ENCODE assay signal across 1 cellular context in genomic region chr1:77858725-77859124, GRCh38.
TF ChIP-seq lines count a peak whose summit lies in the region.

No MANE protein-coding gene starts in this region.

TF ChIP-seq in HEK293T, 16 proteins besides CTCF, POLR2A, EP300 and RAD21:
- TF ChIP-seq FOXM1 (IDR thresholded peaks at IDR 0.05; ENCODE audit: borderline replicate concordance) = no peak
- TF ChIP-seq TARDBP (IDR thresholded peaks at IDR 0.05) = no peak
- TF ChIP-seq SUZ12 (IDR thresholded peaks at IDR 0.05) = no peak
- no peak for TF ChIP-seq FOXA1 (IDR thresholded peaks at IDR 0.05)
- no peak for TF ChIP-seq ELF4 (IDR thresholded peaks at IDR 0.05)
- no peak for TF ChIP-seq PKNOX1 (IDR thresholded peaks at IDR 0.05)
- TF ChIP-seq L3MBTL2 (conservative IDR thresholded peaks at IDR 0.05) = no peak
TF ChIP-seq in HEK293T: peak in this region for 0.
